ENCODE assay signal across 20 cellular contexts in the genomic region with DNA sequence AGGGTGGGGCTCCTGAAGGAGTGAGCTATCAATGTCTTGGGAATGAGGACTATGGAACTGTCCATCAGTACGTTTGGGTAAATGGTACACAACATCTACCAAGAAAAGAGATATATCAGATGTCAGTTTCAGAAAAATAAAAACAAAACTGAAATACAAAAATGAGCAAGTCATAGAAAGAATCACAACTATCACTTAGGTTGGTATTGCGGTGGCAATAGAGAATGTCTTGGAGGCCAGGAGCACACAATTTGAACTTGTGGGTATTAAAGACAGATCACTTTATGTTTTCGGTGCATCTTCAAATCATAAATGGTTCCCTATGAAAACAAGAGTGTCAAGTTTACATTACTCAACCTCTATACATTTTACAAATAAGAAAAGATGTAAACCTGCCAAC.
DNase-seq lines count a peak whose midpoint lies in the region; ATAC-seq and FAIRE-seq lines count a peak whose summit lies in the region.
"Had no signal": no experiment of that assay in that cellular context is flagged by ENCODE, and none has a peak within 500 bp of the region (broad histone marks: within the 10 kb centered on the region; RNA-seq: fewer than 3 reads in every experiment).

No MANE protein-coding gene starts in this region.

- ATAC-seq in GM18867 (IDR thresholded peaks at IDR 0.05; ENCODE audit: unreplicated experiment) (peak; percentile 85), HG02885 (IDR thresholded peaks at IDR 0.05; ENCODE audit: poor library complexity, unreplicated experiment) (peak; percentile 58), GM18502 (IDR thresholded peaks at IDR 0.05; ENCODE audit: poor library complexity, unreplicated experiment) (no peak), HG02852 (IDR thresholded peaks at IDR 0.05; ENCODE audit: unreplicated experiment) (no peak)
- ATAC-seq: A549; CD8-positive, alpha-beta T cell had no signal

- peak; percentile 9 for FAIRE-seq in GM18507 (lab: Jason Lieb, UNC)
- FAIRE-seq: D721Med, G401.6, GM12891, GM19239 had no signal

- no peak for DNase-seq in GM18507 (ENCODE audit: extremely low spot score, insufficient read length, low read depth)
- DNase-seq: AML-193; Caco-2; Calu3; CD4-positive, alpha-beta T cell; CD8-positive, alpha-beta T cell; DMS53; DMS79; DND-41; EL; GF-D8 had no signal

Comparison
In these comparisons a context has a peak if more than half of its experiments do, and no peak if none do; other contexts are left out.
1. ATAC-seq: peak in GM18867 (single experiment) and HG02885 (single experiment); none in GM18502 (single experiment) and HG02852 (single experiment).